In the genomic region with DNA sequence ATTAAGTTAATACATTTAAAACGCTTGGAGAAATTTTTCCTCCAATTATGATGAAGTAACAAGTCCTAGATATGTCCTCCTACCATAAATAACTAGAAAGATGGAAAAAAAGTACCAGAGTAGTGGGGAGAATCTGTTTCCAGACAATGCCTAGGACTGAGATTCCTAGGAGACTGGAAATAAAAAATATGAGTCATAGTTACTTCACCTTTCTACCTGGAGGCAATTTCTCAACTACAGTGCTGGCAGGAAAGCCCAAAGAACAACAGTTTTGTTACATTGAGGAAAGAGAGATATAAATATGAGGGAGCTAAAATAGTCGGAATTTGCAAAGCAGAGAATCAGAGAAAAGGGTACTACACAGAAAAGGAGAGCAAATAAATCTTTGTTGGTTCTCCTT, we compare ENCODE assay signal across 26 cellular contexts.
"Had no signal": no experiment of that assay in that cellular context is flagged by ENCODE, and none has a peak within 500 bp of the region (broad histone marks: within the 10 kb centered on the region; RNA-seq: fewer than 3 reads in every experiment).

No MANE protein-coding gene starts in this region.

- H3K4me3 ChIP-seq: ascending aorta, body of pancreas, cardiac muscle cell had no signal

- H3K4me1 ChIP-seq: ascending aorta, body of pancreas had no signal

- H3K27ac ChIP-seq: ascending aorta, body of pancreas, cardiac muscle cell had no signal

- DNase-seq: activated CD4-positive, alpha-beta T cell treated with anti-CD3 and anti-CD28 coated beads for 48 hours; activated CD4-positive, alpha-beta T cell treated with anti-CD3 and anti-CD28 coated beads, Interleukin-2, amount 50 U/mL, for 4 hours; activated CD4-positive, CD25-positive, alpha-beta regulatory T cell treated with anti-CD3 and anti-CD28 coated beads, Interleukin-2, amount 50 U/mL, for 72 hours; activated CD8-positive, alpha-beta memory T cell treated with anti-CD3 and anti-CD28 coated beads, Interleukin-2, amount 50 U/mL, for 48 hours; activated CD8-positive, alpha-beta T cell treated with anti-CD3 and anti-CD28 coated beads, Interleukin-2, amount 10 ng/mL, durations not matched to agents 7 days and 5 days; activated effector memory CD4-positive, alpha-beta T cell treated with Interleukin-2 at 50 U/mL for 16 hours; activated naive CD4-positive, alpha-beta T cell; activated naive CD8-positive, alpha-beta T cell treated with anti-CD3 and anti-CD28 coated beads, Interleukin-2, amount 50 U/mL, for 24 hours; activated T-cell treated with anti-CD3 and anti-CD28 coated beads, Interleukin-2, amount 50 U/mL, for 1 hour; amniotic stem cell; body of pancreas; Kasumi-1; NCI-H1092; NCI-H1417; NCI-H1930; NCI-H2171; NCI-H2227 treated with DMSO at 0.1 percent for 48 hours; NCI-H526; NCI-H82; RPMI8226; SHP77 treated with DMSO at 0.1 percent for 48 hours; T-helper 9 cell had no signal

- H3K36me3 ChIP-seq: ascending aorta, cardiac muscle cell had no signal

- ATAC-seq: activated CD8-positive, alpha-beta T cell treated with anti-CD3 and anti-CD28 coated beads, Interleukin-2, amount 10 ng/mL, durations not matched to agents 7 days and 5 days; activated naive CD8-positive, alpha-beta T cell treated with anti-CD3 and anti-CD28 coated beads, Interleukin-2, amount 50 U/mL, for 24 hours; body of pancreas; Panc1; WTC11 had no signal

- H3K27me3 ChIP-seq: ascending aorta, body of pancreas, cardiac muscle cell had no signal
